10 cellular contexts compared by ENCODE assay signal in the genomic region with DNA sequence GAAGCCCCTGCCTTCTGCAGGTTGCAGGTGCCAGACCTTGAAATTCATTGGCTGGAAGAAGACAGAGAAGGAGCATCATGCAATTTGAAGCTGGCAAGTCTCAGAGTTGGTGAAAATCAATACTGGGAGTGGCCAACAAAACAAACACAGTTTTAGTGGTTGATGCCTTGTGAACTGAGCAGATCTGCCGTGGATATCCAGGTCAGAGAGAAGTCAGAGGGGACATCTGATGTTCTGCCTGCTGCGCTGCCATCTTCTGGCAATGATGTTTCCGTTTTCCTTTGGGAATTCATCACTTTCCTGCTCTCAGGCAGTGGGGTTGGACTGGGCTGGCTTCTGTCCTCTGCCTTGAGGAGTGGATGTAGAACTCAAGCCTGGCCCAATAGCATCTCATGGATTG.
DNase-seq lines count a peak whose midpoint lies in the region; ATAC-seq and TF ChIP-seq lines count a peak whose summit lies in the region.
"Had no signal": no experiment of that assay in that cellular context is flagged by ENCODE, and none has a peak within 500 bp of the region (broad histone marks: within the 10 kb centered on the region; RNA-seq: fewer than 3 reads in every experiment).

No MANE protein-coding gene starts in this region.

- TF ChIP-seq CTCF in VCaP (conservative IDR thresholded peaks at IDR 0.05): peak; percentile 46

- H3K36me3 ChIP-seq in mesendoderm (ENCODE audit: control insufficient read depth, insufficient read depth, low read length): no peaks in the 10 kb centered on the region

- H3K56ac ChIP-seq in mesendoderm (ENCODE audit: low read length): no peak overlapping the region

- H2BK5ac ChIP-seq in mesendoderm (ENCODE audit: low read length): no peak overlapping the region

- no peak overlapping the region for H4K5ac ChIP-seq in mesendoderm (ENCODE audit: low read length)

- no peak overlapping the region for H2BK15ac ChIP-seq in mesendoderm (replicated peaks; ENCODE audit: low read depth)

- H3K4me1 Mint-ChIP-seq in T-helper 2 cell treated with Interferon-gamma antibody and Interleukin-4, amounts not matched to agents 5 μg/mL and 100 μg/mL, for 36 hours (ENCODE audit: low read depth): no peaks in the 10 kb centered on the region
- H3K4me1 Mint-ChIP-seq: activated B cell treated with CpG ODN at 0.5 μM for 24 hours had no signal

- no CpG with 5 or more reads among the region's 3 CpGs for WGBS in mesendoderm (ENCODE audit: extremely low coverage, insufficient coverage, low lambda C conversion rate)

- H3K4me3 Mint-ChIP-seq in T-helper 2 cell treated with Interferon-gamma antibody and Interleukin-4, amounts not matched to agents 5 μg/mL and 100 μg/mL, for 36 hours: no peak overlapping the region
- H3K4me3 Mint-ChIP-seq: activated B cell treated with CpG ODN at 0.5 μM for 24 hours had no signal

- no peaks in the 10 kb centered on the region for H3K36me3 Mint-ChIP-seq in T-helper 2 cell treated with Interferon-gamma antibody and Interleukin-4, amounts not matched to agents 5 μg/mL and 100 μg/mL, for 36 hours (ENCODE audit: low read depth)

- H3K79me1 ChIP-seq in mesendoderm (ENCODE audit: low read length): no peaks in the 10 kb centered on the region

- no peak overlapping the region for H3K9ac ChIP-seq in mesendoderm (ENCODE audit: low read length)

- no peak for ATAC-seq in HG02973 (IDR thresholded peaks at IDR 0.05; ENCODE audit: unreplicated experiment)
- ATAC-seq in GM18520 (IDR thresholded peaks at IDR 0.05; ENCODE audit: unreplicated experiment): no peak

- no peaks in the 10 kb centered on the region for H3K27me3 ChIP-seq in mesendoderm (ENCODE audit: insufficient read depth, low read length, poor library complexity)

- no peak overlapping the region for H3K4ac ChIP-seq in mesendoderm (ENCODE audit: low read depth, low read length)

- no peak overlapping the region for H3K4me3 ChIP-seq in mesendoderm (ENCODE audit: low read length)
- H3K4me3 ChIP-seq: PC-9 had no signal

- no peaks in the 10 kb centered on the region for H3K79me2 ChIP-seq in mesendoderm (ENCODE audit: control insufficient read depth, insufficient read depth, low read length)

- H2BK120ac ChIP-seq in mesendoderm (ENCODE audit: low read depth, low read length): no peak overlapping the region

- no peak overlapping the region for H3K27ac Mint-ChIP-seq in T-helper 2 cell treated with Interferon-gamma antibody and Interleukin-4, amounts not matched to agents 5 μg/mL and 100 μg/mL, for 36 hours
- H3K27ac Mint-ChIP-seq: activated B cell treated with CpG ODN at 0.5 μM for 24 hours had no signal

- no peak overlapping the region for H3K18ac ChIP-seq in mesendoderm (ENCODE audit: low read length)

- H3K4me1 ChIP-seq in mesendoderm (ENCODE audit: control insufficient read depth, low read depth, low read length): no peaks in the 10 kb centered on the region

- peak; percentile 51 for DNase-seq in DMS53 treated with DMSO at 0.1 percent for 48 hours (lab: John Stamatoyannopoulos, UW; ENCODE audit: unreplicated experiment)
- peak; percentile 41 for DNase-seq in NCI-H1105 treated with DMSO at 0.1 percent for 48 hours (lab: John Stamatoyannopoulos, UW)
- DNase-seq in mesendoderm: peak; percentile 69
- DNase-seq in T-helper 2 cell treated with Interferon-gamma antibody and Interleukin-4, amounts not matched to agents 5 μg/mL and 100 μg/mL, for 36 hours (ENCODE audit: low spot score): no peak
- DNase-seq in AG20443 (ENCODE audit: low spot score): no peak
- DNase-seq: activated B cell treated with CpG ODN at 0.5 μM for 24 hours had no signal

- peak overlapping the region; percentile 26; the same call in 1 of the 2 replicates for H3K27ac ChIP-seq in VCaP
- no peak overlapping the region for H3K27ac ChIP-seq in mesendoderm (ENCODE audit: low read depth, low read length)
- H3K27ac ChIP-seq: PC-9 had no signal

- H3K9me3 Mint-ChIP-seq in T-helper 2 cell treated with Interferon-gamma antibody and Interleukin-4, amounts not matched to agents 5 μg/mL and 100 μg/mL, for 36 hours: no peaks in the 10 kb centered on the region

- no peak overlapping the region for H3K23ac ChIP-seq in mesendoderm (ENCODE audit: low read length)

- no peak overlapping the region for H2AK5ac ChIP-seq in mesendoderm (ENCODE audit: low read length)

- H3K4me2 ChIP-seq in mesendoderm (ENCODE audit: low read length): no peak overlapping the region
- H3K4me2 ChIP-seq: PC-9 had no signal

- H3K27me3 Mint-ChIP-seq in T-helper 2 cell treated with Interferon-gamma antibody and Interleukin-4, amounts not matched to agents 5 μg/mL and 100 μg/mL, for 36 hours (ENCODE audit: low read depth): peaks cover 5% of the 10 kb centered on the region

- no peak overlapping the region for H4K8ac ChIP-seq in mesendoderm (ENCODE audit: low read depth, low read length)

Comparison
In these comparisons a context has a peak if more than half of its experiments do, and no peak if none do; other contexts are left out.
1. DNase-seq: peak in DMS53 treated with DMSO at 0.1 percent for 48 hours (single experiment), NCI-H1105 treated with DMSO at 0.1 percent for 48 hours (single experiment) and mesendoderm (single experiment); none in T-helper 2 cell treated with Interferon-gamma antibody and Interleukin-4, amounts not matched to agents 5 μg/mL and 100 μg/mL, for 36 hours (single experiment) and AG20443 (single experiment).